24 cellular contexts compared by ENCODE assay signal in genomic region chr7:52080493-52080892, GRCh38.
"Had no signal": no experiment of that assay in that cellular context is flagged by ENCODE, and none has a peak within 500 bp of the region (broad histone marks: within the 10 kb centered on the region; RNA-seq: fewer than 3 reads in every experiment).

No MANE protein-coding gene starts in this region.

- H3K27ac Mint-ChIP-seq: dendritic cell treated with granulocyte-macrophage colony-stimulating factor and Interleukin-4, amounts not matched to agents 40 ng/mL and 50 ng/mL, for 4 days; effector memory CD8-positive, alpha-beta T cell; endodermal cell; immature natural killer cell had no signal

- H3K36me3 ChIP-seq: colonic mucosa, esophagus muscularis mucosa, gastroesophageal sphincter, heart left ventricle, left lung, lower lobe of right lung had no signal

- H3K4me1 Mint-ChIP-seq: immature natural killer cell had no signal

- H3K27me3 ChIP-seq: colonic mucosa, esophagus muscularis mucosa, foreskin keratinocyte, gastroesophageal sphincter, heart left ventricle, hepatocyte, left lung had no signal

- H3K4me1 ChIP-seq: colonic mucosa, esophagus muscularis mucosa, foreskin keratinocyte, gastroesophageal sphincter, heart left ventricle, left lung, lower lobe of right lung had no signal

- H2AFZ ChIP-seq: hepatocyte had no signal

- H3K4me3 ChIP-seq: colonic mucosa, esophagus muscularis mucosa, gastroesophageal sphincter, heart left ventricle, hepatocyte, left lung, lower lobe of right lung had no signal

- H3K4me3 Mint-ChIP-seq: dendritic cell treated with granulocyte-macrophage colony-stimulating factor and Interleukin-4, amounts not matched to agents 40 ng/mL and 50 ng/mL, for 4 days; effector memory CD8-positive, alpha-beta T cell; immature natural killer cell had no signal

- H3K9me3 Mint-ChIP-seq: endodermal cell had no signal

- H3K27me3 Mint-ChIP-seq: dendritic cell treated with granulocyte-macrophage colony-stimulating factor and Interleukin-4, amounts not matched to agents 40 ng/mL and 50 ng/mL, for 4 days; effector memory CD8-positive, alpha-beta T cell had no signal

- FAIRE-seq: endometrium, frontal cortex, kidney had no signal

- DNase-seq: colonic mucosa; cortex of kidney; effector CD8-positive, alpha-beta T cell; effector memory CD8-positive, alpha-beta T cell; endodermal cell; heart left ventricle; hypothalamus; immature natural killer cell; islet precursor cell; kidney; kidney glomerular epithelial cell; left colon; left lung; left ventricle myocardium superior; lower lobe of right lung; mesendoderm; midbrain had no signal

- H3K9me3 ChIP-seq: colonic mucosa, esophagus muscularis mucosa, gastroesophageal sphincter, lower lobe of right lung had no signal

- ATAC-seq: effector memory CD8-positive, alpha-beta T cell; foreskin keratinocyte; gastroesophageal sphincter; heart left ventricle; left colon; left lung; left ventricle myocardium superior; lower lobe of right lung had no signal

- H3K27ac ChIP-seq: colonic mucosa, esophagus muscularis mucosa, foreskin keratinocyte, gastroesophageal sphincter, heart left ventricle, hepatocyte, left lung, lower lobe of right lung had no signal
